8 cellular contexts compared by ENCODE assay signal in genomic region chr3:131526801-131527347, GRCh38. TPM values are rescaled to one million over a fixed set of nuclear protein-coding genes. Genes with fewer than 3 reads are reported as not detected.
A peak's percentile ranks its signal among the peaks of the same experiment; 100 is the strongest.
DNase-seq lines count a peak whose midpoint lies in the region; ATAC-seq and TF ChIP-seq lines count a peak whose summit lies in the region.

No MANE protein-coding gene starts in this region.

- H3K4me2 ChIP-seq in PC-3 (ENCODE audit: low read length): peak overlapping the region; percentile 71

- WGBS in ovary, 3 donors: 5 to 7% (median 6%) methylated on average over 36 to 37 of the region's 37 CpGs

- H3K27ac ChIP-seq in PC-3 (ENCODE audit: low read length): no peak overlapping the region
- no peak overlapping the region for H3K27ac ChIP-seq in ovary

- no peaks in the 10 kb centered on the region for H3K9me3 ChIP-seq in PC-3 (ENCODE audit: low read length)
- no peaks in the 10 kb centered on the region for H3K9me3 ChIP-seq in ovary

- TF ChIP-seq CTCF in GM10266 (IDR thresholded peaks at IDR 0.05; ENCODE audit: control insufficient read depth, insufficient read depth, low read depth, missing control alignments) (peak; percentile 21), PC-3 (conservative IDR thresholded peaks at IDR 0.05; ENCODE audit: low read depth, low read length) (peak; percentile 52), ovary (IDR thresholded peaks at IDR 0.05) (no peak)

- H3F3A ChIP-seq in PC-3 (ENCODE audit: low read length, unreplicated experiment): no peaks in the 10 kb centered on the region

- H3K36me3 ChIP-seq in PC-3 (ENCODE audit: low read depth, low read length): no peaks in the 10 kb centered on the region
- H3K36me3 ChIP-seq in ovary: no peaks in the 10 kb centered on the region

- intact Hi-C loops in PC-3 (cut with micrococcal nuclease) (loop anchor here (10.0 kb wide), 1 partner anchor 268 kb away; no protein-coding TSS in a partner anchor), ovary (cut with DNase I) (no loop called here)

- CTCF ChIA-PET in PC-3 (lab: Charles Lee): interaction anchor here (0.9 kb wide), 1 partner anchor 9 kb away, joined by 3 read pairs; no protein-coding TSS in a partner anchor

- H3K4me3 ChIP-seq in PC-3 (ENCODE audit: low read length) (peak overlapping the region; percentile 53; the same call in 1 of the 2 replicates), ovary (no peak overlapping the region)

- TF ChIP-seq POLR2A in ovary (IDR thresholded peaks at IDR 0.05): no peak

- ATAC-seq in PC-3 (peak; percentile 99), HG02973 (IDR thresholded peaks at IDR 0.05; ENCODE audit: unreplicated experiment) (no peak), HG02970 (IDR thresholded peaks at IDR 0.05; ENCODE audit: low FRiP score, unreplicated experiment) (no peak)

- no peaks in the 10 kb centered on the region for H4K20me1 ChIP-seq in PC-3 (ENCODE audit: low read length)

- H3K79me2 ChIP-seq in PC-3 (ENCODE audit: low read length): no peaks in the 10 kb centered on the region

- H3K9me2 ChIP-seq in PC-3 (replicated peaks; ENCODE audit: low read length): no peaks in the 10 kb centered on the region

- DNase-seq in GM10266 (ENCODE audit: extremely low spot score) (no peak), PC-3 (peak; percentile 53), fibroblast of the conjunctiva (ENCODE audit: low read depth) (peak; percentile 47), ovary (peak; percentile 26 to 69 (median 48)), SK-N-DZ (ENCODE audit: low spot score) (no peak), NK-92 (lab: John Stamatoyannopoulos, UW; ENCODE audit: unreplicated experiment) (no peak)

- POLR2A ChIA-PET in PC-3 (lab: Charles Lee; ENCODE audit: unreplicated experiment): no interaction called here

- no TSS peak for BruUV-seq in PC-3 (replicated peaks; lab: Mats Ljungman, UMichigan)

- no peaks in the 10 kb centered on the region for H3K4me1 ChIP-seq in PC-3 (ENCODE audit: insufficient read depth, low read length)
- no peaks in the 10 kb centered on the region for H3K4me1 ChIP-seq in ovary (ENCODE audit: insufficient read depth)

- TF ChIP-seq EP300 in ovary (IDR thresholded peaks at IDR 0.05): no peak

- H3K9ac ChIP-seq in PC-3 (ENCODE audit: low read length): peak overlapping the region; percentile 40

- H2AFZ ChIP-seq in PC-3 (ENCODE audit: low read length): peak overlapping the region; percentile 85

- H3K27me3 ChIP-seq in PC-3 (ENCODE audit: low read length) (no peaks in the 10 kb centered on the region), ovary (no peaks in the 10 kb centered on the region)

RNA-seq across cellular contexts. Expression of gene MRPL3, which starts 24.1 kb away (rescaled TPM):
- total RNA-seq in PC-3 (2014; rRNA removed): 229 and 233 TPM in 2 replicates
- total RNA-seq in ovary: 10 to 100 TPM; 58.5 to 91.8 (median 70.1) TPM
- polyA plus RNA-seq in ovary: 10 to 100 TPM; 57.2 to 85.2 TPM
- 200 and 211 TPM in 2 replicates for polyA plus RNA-seq in SK-N-DZ (2014; cell fraction: cytosol; rRNA removed)
- 102 TPM in 2 replicates for polyA plus RNA-seq in SK-N-DZ (2014; cell fraction: nucleus; rRNA removed)

Comparison
In these comparisons a context has a peak if more than half of its experiments do, and no peak if none do; other contexts are left out.
1. DNase-seq: peak in PC-3 (single experiment), fibroblast of the conjunctiva (single experiment) and ovary (5 of 5); none in GM10266 (single experiment), SK-N-DZ (single experiment) and NK-92 (single experiment).
2. CTCF ChIP-seq: peak in GM10266 (single experiment) and PC-3 (single experiment); none in ovary (0 of 3).